9 cellular contexts compared by ENCODE assay signal in genomic region chr12:6950401-6950801, GRCh38. TPM values are rescaled to one million over a fixed set of nuclear protein-coding genes. Genes with fewer than 3 reads are reported as not detected.
A peak's percentile ranks its signal among the peaks of the same experiment; 100 is the strongest.
DNase-seq lines count a peak whose midpoint lies in the region; ATAC-seq and TF ChIP-seq lines count a peak whose summit lies in the region.
"Had no signal": no experiment of that assay in that cellular context is flagged by ENCODE, and none has a peak within 500 bp of the region (broad histone marks: within the 10 kb centered on the region; RNA-seq: fewer than 3 reads in every experiment).

No MANE protein-coding gene starts in this region.

- DNase-seq in activated CD4-positive, alpha-beta T cell treated with anti-CD3 and anti-CD28 coated beads for 48 hours = peak; percentile 62
- DNase-seq in activated CD4-positive, alpha-beta T cell treated with anti-CD3 and anti-CD28 coated beads for 1 hour = no peak
- DNase-seq in endothelial cell (ENCODE audit: low spot score) = peak; percentile 41
- peak; percentile 55 to 70 for DNase-seq in stimulated activated naive CD8-positive, alpha-beta T cell treated with anti-CD3 and anti-CD28 coated beads, Interleukin-15, amount 100 ng/mL, for 72 hours
- no peak for DNase-seq in A172 (ENCODE audit: low spot score)
- DNase-seq in GOT3 (lab: John Stamatoyannopoulos, UW) = no peak
- DNase-seq: NCI-H1048 had no signal

- peak overlapping the region; percentile 98 for H3K27ac Mint-ChIP-seq in T-helper 1 cell treated with Interleukin-12 subunit alpha and Interleukin-12 subunit beta and Interleukin-4 antibody, amounts not matched to agents 30 μg/mL and 1 μg/mL, for 36 hours
- no peak overlapping the region for H3K27ac Mint-ChIP-seq in endothelial cell (ENCODE audit: unreplicated experiment)
- H3K27ac Mint-ChIP-seq in stimulated activated naive CD8-positive, alpha-beta T cell treated with anti-CD3 and anti-CD28 coated beads, Interleukin-15, amount 100 ng/mL, for 72 hours = peak overlapping the region; percentile 87 to 94

- peaks cover 76% of the 10 kb centered on the region for H3K4me1 Mint-ChIP-seq in T-helper 1 cell treated with Interleukin-12 subunit alpha and Interleukin-12 subunit beta and Interleukin-4 antibody, amounts not matched to agents 30 μg/mL and 1 μg/mL, for 36 hours (ENCODE audit: low read depth)
- peaks cover 32% of the 10 kb centered on the region for H3K4me1 Mint-ChIP-seq in endothelial cell (ENCODE audit: unreplicated experiment)
- H3K4me1 Mint-ChIP-seq in stimulated activated naive CD8-positive, alpha-beta T cell treated with anti-CD3 and anti-CD28 coated beads, Interleukin-15, amount 100 ng/mL, for 72 hours = peaks cover 72% of the 10 kb centered on the region

- TF ChIP-seq CTCF in endothelial cell (IDR thresholded peaks at IDR 0.05; ENCODE audit: unreplicated experiment) = peak; percentile 55

- H3K9me3 Mint-ChIP-seq in T-helper 1 cell treated with Interleukin-12 subunit alpha and Interleukin-12 subunit beta and Interleukin-4 antibody, amounts not matched to agents 30 μg/mL and 1 μg/mL, for 36 hours = no peaks in the 10 kb centered on the region
- H3K9me3 Mint-ChIP-seq in endothelial cell (ENCODE audit: unreplicated experiment) = no peaks in the 10 kb centered on the region
- H3K9me3 Mint-ChIP-seq in stimulated activated naive CD8-positive, alpha-beta T cell treated with anti-CD3 and anti-CD28 coated beads, Interleukin-15, amount 100 ng/mL, for 72 hours = no peaks in the 10 kb centered on the region

- peak overlapping the region; percentile 98 for H3K4me3 Mint-ChIP-seq in T-helper 1 cell treated with Interleukin-12 subunit alpha and Interleukin-12 subunit beta and Interleukin-4 antibody, amounts not matched to agents 30 μg/mL and 1 μg/mL, for 36 hours
- H3K4me3 Mint-ChIP-seq in endothelial cell (ENCODE audit: unreplicated experiment) = no peak overlapping the region
- peak overlapping the region; percentile 93 to 95 for H3K4me3 Mint-ChIP-seq in stimulated activated naive CD8-positive, alpha-beta T cell treated with anti-CD3 and anti-CD28 coated beads, Interleukin-15, amount 100 ng/mL, for 72 hours

- H3K27me3 Mint-ChIP-seq in T-helper 1 cell treated with Interleukin-12 subunit alpha and Interleukin-12 subunit beta and Interleukin-4 antibody, amounts not matched to agents 30 μg/mL and 1 μg/mL, for 36 hours (ENCODE audit: low read depth) = no peaks in the 10 kb centered on the region
- peaks cover 20% of the 10 kb centered on the region for H3K27me3 Mint-ChIP-seq in endothelial cell (ENCODE audit: unreplicated experiment)
- H3K27me3 Mint-ChIP-seq in stimulated activated naive CD8-positive, alpha-beta T cell treated with anti-CD3 and anti-CD28 coated beads, Interleukin-15, amount 100 ng/mL, for 72 hours = no peaks in the 10 kb centered on the region

- ATAC-seq in stimulated activated naive CD8-positive, alpha-beta T cell treated with anti-CD3 and anti-CD28 coated beads, Interleukin-15, amount 100 ng/mL, for 72 hours = peak; percentile 18
- no peak for ATAC-seq in GM19328 (IDR thresholded peaks at IDR 0.05; ENCODE audit: unreplicated experiment)

- H3K36me3 Mint-ChIP-seq in T-helper 1 cell treated with Interleukin-12 subunit alpha and Interleukin-12 subunit beta and Interleukin-4 antibody, amounts not matched to agents 30 μg/mL and 1 μg/mL, for 36 hours (ENCODE audit: low read depth) = peaks cover 19% of the 10 kb centered on the region
- peaks cover 7% of the 10 kb centered on the region for H3K36me3 Mint-ChIP-seq in endothelial cell (ENCODE audit: low read depth, unreplicated experiment)

RNA-seq across cellular contexts. Expression of gene PTPN6, which starts 0.8 kb away (rescaled TPM):
- 22.1 TPM for total RNA-seq in endothelial cell (ENCODE audit: unreplicated experiment)
- 0.31 and 0.48 TPM in 2 replicates for total RNA-seq in A172 (2014; rRNA removed; shearing (Covaris generic))

RNA-seq across cellular contexts. Expression of gene C12orf57, which starts 6.6 kb away (rescaled TPM):
- 225 TPM for total RNA-seq in endothelial cell (ENCODE audit: unreplicated experiment)
- 1.8 TPM in 1 of 2 replicates, not detected in the other for total RNA-seq in A172 (2014; rRNA removed; shearing (Covaris generic))

RNA-seq across cellular contexts. Expression of gene RNU7-1, which starts 6.8 kb away (rescaled TPM):
- not detected for total RNA-seq in endothelial cell (ENCODE audit: unreplicated experiment)
- not detected in 2 replicates for total RNA-seq in A172 (2014; rRNA removed; shearing (Covaris generic))

RNA-seq across cellular contexts. Expression of gene PHB2, which starts 20.1 kb away (rescaled TPM):
- total RNA-seq in endothelial cell (ENCODE audit: unreplicated experiment) = 288 TPM
- total RNA-seq in A172 (2014; rRNA removed; shearing (Covaris generic)) = 172 and 183 TPM in 2 replicates

RNA-seq across cellular contexts. Expression of gene EMG1, which starts 20.3 kb away (rescaled TPM):
- 37.3 TPM for total RNA-seq in endothelial cell (ENCODE audit: unreplicated experiment)
- total RNA-seq in A172 (2014; rRNA removed; shearing (Covaris generic)) = 42.6 and 50.5 TPM in 2 replicates

Comparison
In these comparisons a context has a peak if more than half of its experiments do, and no peak if none do; other contexts are left out.
1. DNase-seq: peak in activated CD4-positive, alpha-beta T cell treated with anti-CD3 and anti-CD28 coated beads for 48 hours (single experiment), endothelial cell (single experiment) and stimulated activated naive CD8-positive, alpha-beta T cell treated with anti-CD3 and anti-CD28 coated beads, Interleukin-15, amount 100 ng/mL, for 72 hours (2 of 2); none in activated CD4-positive, alpha-beta T cell treated with anti-CD3 and anti-CD28 coated beads for 1 hour (single experiment), A172 (single experiment) and GOT3 (single experiment).
2. RNA of gene PTPN6, which starts 0.8 kb away (total RNA-seq): 22.1 TPM in endothelial cell (single experiment); 0.31 to 0.48 TPM in A172; every median in the first group is over 10 times any median in the second.
3. RNA of gene C12orf57, which starts 6.6 kb away (total RNA-seq): 225 TPM in endothelial cell (single experiment); 1.8 TPM in A172; every median in the first group is over 10 times any median in the second.